In genomic region chr12:82671673-82672195, GRCh38 we compare ENCODE assay signal across 20 cellular contexts. TPM values are rescaled to one million over a fixed set of nuclear protein-coding genes. Genes with fewer than 3 reads are reported as not detected.
DNase-seq lines count a peak whose midpoint lies in the region; ATAC-seq and TF ChIP-seq lines count a peak whose summit lies in the region.
"Had no signal": no experiment of that assay in that cellular context is flagged by ENCODE, and none has a peak within 500 bp of the region (broad histone marks: within the 10 kb centered on the region; RNA-seq: fewer than 3 reads in every experiment).

No MANE protein-coding gene starts in this region.

- H3K9ac ChIP-seq in HCT116 (ENCODE audit: low read length): no peak overlapping the region
- H3K9ac ChIP-seq: BLaER1, GM23248 had no signal

- H3K9me3 ChIP-seq in HCT116 (ENCODE audit: control insufficient read depth in 1 of 2, insufficient read depth in 1 of 2, low read depth in 1 of 2, low read length in 2 of 2): no peaks in the 10 kb centered on the region
- H3K9me3 ChIP-seq in mucosa of descending colon: no peaks in the 10 kb centered on the region
- H3K9me3 ChIP-seq: BLaER1, Caco-2 had no signal

- no peaks in the 10 kb centered on the region for H3K27me3 ChIP-seq in HCT116 (ENCODE audit: insufficient read depth, low read length)
- H3K27me3 ChIP-seq: BLaER1 had no signal

- DNase-seq in HCT116 (ENCODE audit: low read depth, low spot score) (no peak), SK-MEL-5 (ENCODE audit: low read depth, low spot score) (peak; percentile 37), epidermal melanocyte (ENCODE audit: insufficient read length, low spot score) (peak; percentile 73), DMS53 treated with DMSO at 0.1 percent for 48 hours (lab: John Stamatoyannopoulos, UW; ENCODE audit: unreplicated experiment) (no peak), NCI-H526 treated with DMSO at 0.1 percent for 48 hours (lab: John Stamatoyannopoulos, UW) (no peak), mucosa of descending colon (no peak)
- DNase-seq: Caco-2; CD4-positive, CD25-positive, alpha-beta regulatory T cell; CD8-positive, alpha-beta T cell; DMS153; DMS79; EL; GDM1; GM23248; H7; HCEC 1CT had no signal

- no peaks in the 10 kb centered on the region for H4K20me1 ChIP-seq in HCT116 (ENCODE audit: insufficient read depth)
- H4K20me1 ChIP-seq: BLaER1 had no signal

- POLR2A ChIA-PET in HCT116 (lab: Charles Lee): no interaction called here

- no peaks in the 10 kb centered on the region for H3K79me2 ChIP-seq in HCT116 (ENCODE audit: insufficient read depth, low read length)

- H3K4me1 ChIP-seq in HCT116 (ENCODE audit: control insufficient read depth in 1 of 2, insufficient read depth in 2 of 2, low read length in 2 of 2) (no peaks in the 10 kb centered on the region), mucosa of descending colon (ENCODE audit: low read depth) (no peaks in the 10 kb centered on the region)
- H3K4me1 ChIP-seq: BLaER1, Caco-2 had no signal

- no peak overlapping the region for H3K27ac ChIP-seq in HCT116 (ENCODE audit: low read depth, low read length)
- H3K27ac ChIP-seq: 22Rv1, BLaER1, C4-2B, GM23248 had no signal

- H3K4me3 ChIP-seq in HCT116 (replicated peaks in 1 of 2; ENCODE audit: low read depth in 1 of 2, low read length in 2 of 2) (no peak overlapping the region), mucosa of descending colon (no peak overlapping the region)
- H3K4me3 ChIP-seq: BLaER1, GM12878, GM23248 had no signal

- RAD21 ChIA-PET in HCT116 (lab: Charles Lee; ENCODE audit: low non-redundant PET in 1 of 2, low total read pairs in 2 of 2, uncharacterized antibody in 2 of 2, unreplicated experiment in 2 of 2): no interaction called here

- H3K36me3 ChIP-seq in HCT116 (ENCODE audit: control insufficient read depth in 1 of 2, insufficient read depth in 2 of 2, low read length in 2 of 2) (no peaks in the 10 kb centered on the region), mucosa of descending colon (ENCODE audit: low read depth) (no peaks in the 10 kb centered on the region)
- H3K36me3 ChIP-seq: BLaER1 had no signal

- H3K9me2 ChIP-seq in HCT116 (ENCODE audit: insufficient read depth): 0 out of 2 replicates have a peak, but pooled peaks cover 6% of the 10 kb centered on the region

- TF ChIP-seq CTCF in HCT116 (IDR thresholded peaks at IDR 0.05 in 2 of 3, conservative IDR thresholded peaks at IDR 0.05 in 1 of 3; ENCODE audit: borderline replicate concordance in 1 of 3, insufficient read depth in 1 of 3, low read depth in 2 of 3, low read length in 2 of 3): no peak
- no peak for TF ChIP-seq CTCF in mucosa of descending colon (IDR thresholded peaks at IDR 0.05)

- in situ Hi-C loops in SK-MEL-5 (cut with HindIII; ENCODE audit: low pct_unique_long_range_greater_than_20kb, low sequenced_read_pairs): no loop called here

- peak overlapping the region; percentile 40 for H2AFZ ChIP-seq in HCT116 (ENCODE audit: low read depth, low read length, poor library complexity, severe bottlenecking)
- H2AFZ ChIP-seq: GM23248 had no signal

- ATAC-seq in HCT116 (no peak), mucosa of descending colon (no peak)
- ATAC-seq: CD8-positive, alpha-beta T cell; GM12878 had no signal

- TF ChIP-seq POLR2A in HCT116 (IDR thresholded peaks at IDR 0.05; ENCODE audit: borderline replicate concordance, extremely low read depth, insufficient read depth, insufficient read length): no peak

- CTCF ChIA-PET in HCT116 (lab: Charles Lee): interaction anchor here (1.4 kb wide), 1 partner anchor 14 kb away, joined by 3 read pairs; no protein-coding TSS in a partner anchor

- no peak for TF ChIP-seq RAD21 in HCT116 (IDR thresholded peaks at IDR 0.05; ENCODE audit: low read depth)

- BruUV-seq in HCT116 (replicated peaks; lab: Mats Ljungman, UMichigan): no TSS peak

- intact Hi-C loops in HCT116 (cut with micrococcal nuclease): no loop called here
- intact Hi-C loops in mucosa of descending colon (cut with DNase I, micrococcal nuclease): no loop called here

- no peak overlapping the region for H3K4me2 ChIP-seq in HCT116 (ENCODE audit: low read length)
- H3K4me2 ChIP-seq: BLaER1 had no signal

TF ChIP-seq in HCT116, 20 proteins besides CTCF, POLR2A, EP300 and RAD21:
- TF ChIP-seq JUND (IDR thresholded peaks at IDR 0.05) (no peak), CBX3 (IDR thresholded peaks at IDR 0.05; ENCODE audit: low read depth) (no peak), CEBPB (IDR thresholded peaks at IDR 0.05; ENCODE audit: low read depth) (no peak), ELF1 (IDR thresholded peaks at IDR 0.05; ENCODE audit: borderline replicate concordance, low read depth) (no peak), TCF7L2 (IDR thresholded peaks at IDR 0.05; ENCODE audit: borderline replicate concordance, extremely low read depth, insufficient read depth, insufficient read length) (no peak), ZNF274 (IDR thresholded peaks at IDR 0.05; ENCODE audit: low read depth, low read length) (no peak), ZBTB33 (IDR thresholded peaks at IDR 0.05; ENCODE audit: extremely low read depth, insufficient replicate concordance, low read length) (no peak)

RNA-seq across cellular contexts. Expression of gene TMTC2, which starts 15.0 kb away (rescaled TPM):
- total RNA-seq in HCT116 (2021; ENCODE audit: unreplicated experiment) (11.5 TPM), mucosa of descending colon (10 to 100 TPM; 13.3 to 40.4 (median 14.6) TPM)
- polyA plus RNA-seq in HCT116 (2012): 4.3 and 5.3 TPM in 2 replicates
- 17.3 and 17.8 TPM in 2 replicates for total RNA-seq in SK-MEL-5 (2014; rRNA removed; shearing (Covaris generic))
- polyA plus RNA-seq in SK-MEL-5 (2015; cell fraction: cytosol; rRNA removed): 36.6 and 46.4 TPM in 2 replicates
- 64.9 and 99.8 TPM in 2 replicates for polyA plus RNA-seq in SK-MEL-5 (2015; cell fraction: nucleus; rRNA removed)

Comparison
In these comparisons a context has a peak if more than half of its experiments do, and no peak if none do; other contexts are left out.
1. DNase-seq: peak in SK-MEL-5 (single experiment) and epidermal melanocyte (single experiment); none in HCT116 (single experiment), DMS53 treated with DMSO at 0.1 percent for 48 hours (single experiment), NCI-H526 treated with DMSO at 0.1 percent for 48 hours (single experiment) and mucosa of descending colon (0 of 3).